In the genomic region with DNA sequence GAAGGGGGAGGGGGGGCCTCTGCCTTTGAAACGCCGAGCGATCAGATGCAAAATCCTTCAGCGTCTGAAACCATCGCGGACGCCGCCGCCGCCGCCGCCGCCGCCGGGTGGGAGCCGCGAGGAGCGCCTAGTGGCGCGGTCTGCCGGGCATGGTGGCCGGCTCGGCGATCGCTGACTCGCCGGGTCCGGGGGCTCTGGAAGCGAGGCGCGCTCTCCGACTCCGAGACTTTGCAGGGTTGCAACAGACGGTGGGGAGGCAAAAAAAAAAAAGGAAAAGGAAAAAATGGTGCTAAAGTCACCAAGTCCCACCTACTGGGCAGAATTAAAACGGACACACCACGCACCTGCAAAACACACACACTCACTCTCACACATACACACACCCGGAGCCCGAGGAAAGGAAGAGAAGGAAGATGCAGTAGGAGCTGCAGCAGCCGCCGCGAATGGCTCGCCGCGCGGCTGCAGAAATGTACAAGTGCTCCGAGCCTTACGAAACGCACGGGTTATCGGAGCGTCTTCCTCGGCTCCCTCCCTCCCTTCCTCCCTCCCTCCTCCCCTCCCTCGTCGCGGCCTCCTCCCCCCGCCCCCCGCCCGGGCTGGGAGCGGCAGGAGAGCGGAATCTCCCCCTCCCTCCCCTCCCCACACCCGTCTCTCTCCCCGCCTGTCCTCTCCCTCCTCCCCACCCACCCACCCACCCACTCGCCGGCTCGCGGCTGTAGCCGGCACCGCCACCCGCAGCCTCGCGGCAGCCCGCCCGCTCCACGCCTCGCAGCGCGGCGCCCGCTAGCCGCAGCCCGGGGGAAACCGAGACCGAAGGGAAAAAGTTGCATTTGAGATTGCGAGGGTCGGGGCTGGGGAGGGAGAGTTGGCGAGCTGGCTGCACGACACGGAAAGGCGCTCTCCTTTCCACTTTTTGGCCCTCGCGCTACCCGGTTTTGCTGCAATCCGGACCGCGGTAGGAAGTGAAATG, we compare ENCODE assay signal across 2 cellular contexts.
A peak's percentile ranks its signal among the peaks of the same experiment; 100 is the strongest.
TF ChIP-seq lines count a peak whose summit lies in the region.

A gene (minus strand): TSS at position 479 of the 970 bp plus-strand sequence. CDS start 586 bp downstream, outside the sequence.

TF ChIP-seq in H1, 55 proteins besides CTCF, POLR2A, EP300 and RAD21 (continues in another document):
- TF ChIP-seq TCF12 (IDR thresholded peaks at IDR 0.05; ENCODE audit: low read depth, low read length) (no peak), NRF1 (IDR thresholded peaks at IDR 0.05; ENCODE audit: low read depth, low read length) (no peak), ASH2L (IDR thresholded peaks at IDR 0.05; ENCODE audit: low read length) (peak; percentile 97), SUZ12 (IDR thresholded peaks at IDR 0.05; ENCODE audit: low read length) (0 out of 2 replicates have a peak, but pooled peaks have one; percentile 52), EGR1 (IDR thresholded peaks at IDR 0.05; ENCODE audit: borderline replicate concordance, low read depth, low read length) (0 out of 2 replicates have a peak, but pooled peaks have one; percentile 24), SIN3A (conservative IDR thresholded peaks at IDR 0.05 in 1 of 2, IDR thresholded peaks at IDR 0.05 in 1 of 2; ENCODE audit: low read depth in 1 of 2, low read length in 2 of 2) (no peak), HDAC2 (IDR thresholded peaks at IDR 0.05; ENCODE audit: borderline replicate concordance in 1 of 2, low read depth in 2 of 2, low read length in 2 of 2) (no peak), POLR2AphosphoS5 (IDR thresholded peaks at IDR 0.05; ENCODE audit: low read depth, low read length) (no peak), RXRA (IDR thresholded peaks at IDR 0.05; ENCODE audit: insufficient read depth, low read depth, low read length) (no peak), MAFK (IDR thresholded peaks at IDR 0.05; ENCODE audit: low read depth, low read length) (no peak), CHD2 (IDR thresholded peaks at IDR 0.05; ENCODE audit: low read length) (no peak), CTBP2 (IDR thresholded peaks at IDR 0.05; ENCODE audit: borderline replicate concordance, insufficient read depth, insufficient read length, low read length) (no peak), CBX8 (IDR thresholded peaks at IDR 0.05; ENCODE audit: borderline replicate concordance, low read depth, low read length) (no peak), BRCA1 (IDR thresholded peaks at IDR 0.05; ENCODE audit: low read depth, low read length) (no peak), YY1 (IDR thresholded peaks at IDR 0.05; ENCODE audit: low read depth, low read length) (no peak)
- TF ChIP-seq, protein P1, sequence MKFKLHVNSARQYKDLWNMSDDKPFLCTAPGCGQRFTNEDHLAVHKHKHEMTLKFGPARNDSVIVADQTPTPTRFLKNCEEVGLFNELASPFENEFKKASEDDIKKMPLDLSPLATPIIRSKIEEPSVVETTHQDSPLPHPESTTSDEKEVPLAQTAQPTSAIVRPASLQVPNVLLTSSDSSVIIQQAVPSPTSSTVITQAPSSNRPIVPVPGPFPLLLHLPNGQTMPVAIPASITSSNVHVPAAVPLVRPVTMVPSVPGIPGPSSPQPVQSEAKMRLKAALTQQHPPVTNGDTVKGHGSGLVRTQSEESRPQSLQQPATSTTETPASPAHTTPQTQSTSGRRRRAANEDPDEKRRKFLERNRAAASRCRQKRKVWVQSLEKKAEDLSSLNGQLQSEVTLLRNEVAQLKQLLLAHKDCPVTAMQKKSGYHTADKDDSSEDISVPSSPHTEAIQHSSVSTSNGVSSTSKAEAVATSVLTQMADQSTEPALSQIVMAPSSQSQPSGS (IDR thresholded peaks at IDR 0.05; ENCODE audit: low read length) = no peak
- TF ChIP-seq, protein P2, sequence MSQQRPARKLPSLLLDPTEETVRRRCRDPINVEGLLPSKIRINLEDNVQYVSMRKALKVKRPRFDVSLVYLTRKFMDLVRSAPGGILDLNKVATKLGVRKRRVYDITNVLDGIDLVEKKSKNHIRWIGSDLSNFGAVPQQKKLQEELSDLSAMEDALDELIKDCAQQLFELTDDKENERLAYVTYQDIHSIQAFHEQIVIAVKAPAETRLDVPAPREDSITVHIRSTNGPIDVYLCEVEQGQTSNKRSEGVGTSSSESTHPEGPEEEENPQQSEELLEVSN (IDR thresholded peaks at IDR 0.05) = no peak

TF ChIP-seq in GM12891, 5 proteins besides CTCF, POLR2A, EP300 and RAD21:
- no peak for TF ChIP-seq POU2F2 (IDR thresholded peaks at IDR 0.05; ENCODE audit: low read depth, low read length)
- no peak for TF ChIP-seq PAX5 (IDR thresholded peaks at IDR 0.05; ENCODE audit: insufficient read depth, low read length, severe bottlenecking)
- no peak for TF ChIP-seq TAF1 (IDR thresholded peaks at IDR 0.05; ENCODE audit: low read depth, low read length)
- no peak for TF ChIP-seq POLR2AphosphoS5 (IDR thresholded peaks at IDR 0.05; ENCODE audit: low read depth, low read length)
- TF ChIP-seq SPI1 (IDR thresholded peaks at IDR 0.05; ENCODE audit: low read depth, low read length) = no peak
TF ChIP-seq in GM12891: peak in this region for 0.
